8 cellular contexts compared by ENCODE assay signal in the genomic region with DNA sequence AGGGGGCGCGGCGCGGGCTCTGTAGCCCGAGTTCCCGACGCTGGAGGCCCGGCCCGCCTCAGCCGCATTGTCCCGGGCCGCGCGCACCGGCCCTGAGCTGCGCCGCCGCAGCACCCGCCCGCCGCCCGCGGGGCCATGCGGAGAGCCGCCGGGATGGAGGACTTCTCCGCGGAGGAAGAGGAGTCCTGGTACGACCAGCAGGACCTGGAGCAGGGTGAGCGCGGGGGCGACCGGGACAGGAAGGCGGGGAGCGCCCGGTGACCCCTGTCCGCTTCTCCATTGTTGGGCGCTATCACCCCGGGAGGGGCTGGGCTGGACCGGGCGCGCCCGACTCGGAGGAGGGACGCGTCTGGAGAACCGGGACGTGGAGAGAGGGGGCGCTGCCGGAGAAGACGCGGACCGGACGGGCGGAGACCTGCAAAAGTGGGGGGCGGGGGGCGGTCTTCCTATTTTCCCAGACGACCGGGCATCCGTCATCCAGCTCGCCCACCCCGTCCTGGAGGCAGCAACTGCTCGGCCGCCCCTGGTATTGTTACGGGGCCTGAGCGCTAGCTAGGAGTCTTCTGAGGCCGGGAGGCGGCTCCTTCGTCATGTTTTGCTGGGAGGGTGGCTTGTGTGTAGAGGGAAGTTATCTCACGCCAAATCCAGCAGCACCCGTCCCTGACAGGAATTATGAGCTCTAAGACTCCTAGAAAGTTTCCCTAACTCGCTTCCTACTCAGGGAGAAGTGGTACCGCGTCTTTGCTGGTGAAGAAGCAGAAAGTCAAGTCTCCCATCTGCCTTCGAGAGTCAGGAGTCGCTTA. TPM values are rescaled to one million over a fixed set of nuclear protein-coding genes. Genes with fewer than 3 reads are reported as not detected.
A peak's percentile ranks its signal among the peaks of the same experiment; 100 is the strongest.
DNase-seq lines count a peak whose midpoint lies in the region; ATAC-seq, FAIRE-seq and TF ChIP-seq lines count a peak whose summit lies in the region.

No MANE protein-coding gene starts in this region.

- H3K9ac ChIP-seq in duodenal mucosa (ENCODE audit: low read depth in 1 of 2, low read length in 2 of 2) (peak overlapping the region; percentile 82 to 93), HepG2 (ENCODE audit: insufficient read depth, low read depth, low read length) (peak overlapping the region; percentile 41; the same call in 1 of the 2 replicates)

- H2AFZ ChIP-seq in HepG2 (ENCODE audit: low read length), result no peak overlapping the region

- H3K4me2 ChIP-seq in HepG2 (ENCODE audit: low read depth, low read length), result peak overlapping the region; percentile 75

- H3K4me3 ChIP-seq in duodenal mucosa (ENCODE audit: low read depth in 1 of 2, low read length in 2 of 2) (peak overlapping the region; percentile 64 to 69), HepG2 (replicated peaks in 1 of 3; ENCODE audit: insufficient read depth in 1 of 3, low read depth in 2 of 3, low read length in 3 of 3) (peak overlapping the region; percentile 63 to 82 (median 80))

- H3K9me3 ChIP-seq in duodenal mucosa (ENCODE audit: control insufficient read depth in 1 of 2, low read length in 2 of 2) (no peaks in the 10 kb centered on the region), HepG2 (ENCODE audit: low read length) (no peaks in the 10 kb centered on the region)

- intact Hi-C loops in HepG2 (cut with micrococcal nuclease; ENCODE audit: unreplicated experiment), result loop anchor here (1.0 kb wide), 1 partner anchor 46 kb away; no protein-coding TSS in a partner anchor

- peak overlapping the region; percentile 71 to 90 (median 75) for H3K4me3 Mint-ChIP-seq in T-cell

- H3K27me3 ChIP-seq in duodenal mucosa (ENCODE audit: control insufficient read depth in 1 of 2, insufficient read depth in 2 of 2, low read length in 2 of 2) (no peaks in the 10 kb centered on the region), HepG2 (ENCODE audit: control insufficient read depth in 1 of 2, insufficient read depth in 2 of 2, low read length in 2 of 2) (peaks cover 0 to 9% of the 10 kb centered on the region in 2 experiments; a peak in 2 of 5 replicates)

- TF ChIP-seq CTCF in C4-2B (conservative IDR thresholded peaks at IDR 0.05), result peak; percentile 53
- TF ChIP-seq CTCF in HepG2 (CRISPR knock-in tag; IDR thresholded peaks at IDR 0.05), result peak; percentile 61

- WGBS in HepG2 (ENCODE audit: low lambda C conversion rate), result 9% methylated on average over 46 of the region's 76 CpGs

- H3K36me3 ChIP-seq in duodenal mucosa (ENCODE audit: control insufficient read depth in 1 of 2, insufficient read depth in 2 of 2, low read length in 2 of 2) (no peaks in the 10 kb centered on the region), HepG2 (replicated peaks in 1 of 2; ENCODE audit: control insufficient read depth in 1 of 2, insufficient read depth in 2 of 2, low read length in 2 of 2) (no peaks in the 10 kb centered on the region)

- no peaks in the 10 kb centered on the region for H4K20me1 ChIP-seq in HepG2 (ENCODE audit: insufficient read depth, low read length)

- CTCF ChIA-PET in T-cell (lab: Charles Lee) (interaction anchor here (1.0 to 3.0 kb wide), 5 partner anchors 16 to 184 kb away, joined by 3 to 17 read pairs (median 6); a partner anchor contains a TSS), HepG2 (lab: Yijun Ruan, JAX; ENCODE audit: low intra/inter-chr PET ratio, low total read pairs) (no interaction called here)

- TF ChIP-seq EP300 in HepG2 (IDR thresholded peaks at IDR 0.05; ENCODE audit: low read depth in 2 of 2, low read length in 2 of 2) (no peak), HepG2 (CRISPR knock-in tag; IDR thresholded peaks at IDR 0.05; ENCODE audit: borderline replicate concordance) (no peak)

- no peaks in the 10 kb centered on the region for H3K9me3 Mint-ChIP-seq in T-cell

- H3K36me3 Mint-ChIP-seq in T-cell, result no peaks in the 10 kb centered on the region

- no peak for FAIRE-seq in HepG2 (lab: Jason Lieb, UNC)

- H3K4me1 Mint-ChIP-seq in T-cell, result peaks cover 7 to 16% (median 10%) of the 10 kb centered on the region in 3 donors

- peak; percentile 76 for DNase-seq in HK-2 (ENCODE audit: unreplicated experiment)
- DNase-seq in T-cell, result peak in 5 of 34 experiments; percentile 7 to 23 (median 9)
- DNase-seq in HepG2 (ENCODE audit: low spot score), result no peak
- peak; percentile 39 for DNase-seq in stimulated activated CD8-positive, alpha-beta memory T cell treated with anti-CD3 and anti-CD28 coated beads, Interleukin-4, amount 100 ng/mL, for 48 hours
- no peak for DNase-seq in NK-92 treated with Interleukin-12 subunit alpha and Interleukin-12 subunit beta, amount 100 ng/mL, for 24 hours (lab: John Stamatoyannopoulos, UW)

- no peak for TF ChIP-seq RAD21 in HepG2 (CRISPR knock-in tag; IDR thresholded peaks at IDR 0.05)

- BruUV-seq in HepG2 (replicated peaks; lab: Mats Ljungman, UMichigan), result no TSS peak

- H3K27ac ChIP-seq in C4-2B (peak overlapping the region; percentile 84), duodenal mucosa (ENCODE audit: low read depth, low read length) (peak overlapping the region; percentile 76), HepG2 (ENCODE audit: extremely low read length, insufficient read depth, low read length) (no peak overlapping the region)

- POLR2A ChIA-PET in T-cell (lab: Charles Lee), result interaction anchor here in 1 of 2 donors (0.6 kb wide), 1 partner anchor 192 kb away, joined by 3 read pairs; no protein-coding TSS in a partner anchor
- POLR2A ChIA-PET in HepG2 (lab: Yijun Ruan, JAX), result interaction anchor here (1.0 to 3.7 kb wide), 10 partner anchors 9 to 143 kb away, joined by 3 to 50 read pairs (median 6); a partner anchor contains a TSS

- ATAC-seq in GM19372 (IDR thresholded peaks at IDR 0.05; ENCODE audit: low read depth, unreplicated experiment) (peak; percentile 47), T-cell (replicated peaks in 1 of 4) (peak; percentile 44 to 65 (median 61)), HepG2 (peak; percentile 72)

- no peaks in the 10 kb centered on the region for H3K79me2 ChIP-seq in HepG2 (ENCODE audit: insufficient read depth, low read length)

- in situ Hi-C loops in HepG2 (cut with HindIII; ENCODE audit: extremely low pct_ligation_motif_present, low pct_unique_long_range_greater_than_20kb), result no loop called here

- no peak overlapping the region for H3K27ac Mint-ChIP-seq in T-cell

- H3K4me1 ChIP-seq in duodenal mucosa (ENCODE audit: control insufficient read depth in 1 of 2, insufficient read depth in 2 of 2, low read length in 2 of 2) (peaks cover 46 to 57% of the 10 kb centered on the region in 2 donors), HepG2 (ENCODE audit: insufficient read depth, low read length) (peaks cover 51% of the 10 kb centered on the region)

- peaks cover 0 to 7% of the 10 kb centered on the region in 2 donors for H3K27me3 Mint-ChIP-seq in T-cell

- no peak for TF ChIP-seq POLR2A in HepG2 (IDR thresholded peaks at IDR 0.05; ENCODE audit: insufficient read depth in 1 of 2, low read depth in 2 of 2, low read length in 2 of 2)

RNA-seq across cellular contexts. Expression of a gene that starts 0.7 kb away (rescaled TPM):
- total RNA-seq in T-cell (under 1 TPM in 4 of 5 donors, not detected in 1; 0.12 to 0.29 (median 0.19) TPM), HepG2 (2016; rRNA removed; fragmentation: Illumina TruSeq; extraction: Trizol) (1.9 and 2.1 TPM in 2 replicates)
- 0.62 and 0.81 TPM in 2 replicates for total RNA-seq in HepG2 (2016; cell fraction: cytosol; rRNA removed; fragmentation: Illumina TruSeq; extraction: Trizol; ENCODE audit: low read depth)
- 1.8 and 2.1 TPM in 2 replicates for total RNA-seq in HepG2 (2016; cell fraction: insoluble cytoplasmic fraction; rRNA removed; fragmentation: Illumina TruSeq; extraction: Trizol)
- total RNA-seq in HepG2 (2016; cell fraction: membrane; rRNA removed; fragmentation: Illumina TruSeq; extraction: Trizol), result 2.5 and 2.7 TPM in 2 replicates
- total RNA-seq in HepG2 (2016; cell fraction: nucleus; rRNA removed; fragmentation: Illumina TruSeq; extraction: Trizol), result 1.7 TPM in 2 replicates
- polyA plus RNA-seq in HepG2 (2011; rRNA removed), result 1.9 and 2.1 TPM in 2 replicates
- 1.3 and 2.5 TPM in 2 replicates for polyA plus RNA-seq in HepG2 (2011; cell fraction: cytosol; rRNA removed)
- polyA plus RNA-seq in HepG2 (2011; cell fraction: nucleus; rRNA removed), result 3.2 and 3.4 TPM in 2 replicates
- 0.63 and 2.1 TPM in 2 replicates for polyA plus RNA-seq in HepG2 (2012)
- polyA plus RNA-seq in HepG2 (2016; cell fraction: cytosol; fragmentation: Illumina TruSeq; extraction: Trizol; ENCODE audit: low read depth), result 0.72 and 1.0 TPM in 2 replicates
- 2.8 and 3.4 TPM in 2 replicates for polyA plus RNA-seq in HepG2 (2016; cell fraction: insoluble cytoplasmic fraction; fragmentation: Illumina TruSeq; extraction: Trizol; ENCODE audit: low read depth)
- polyA plus RNA-seq in HepG2 (2016; cell fraction: membrane; fragmentation: Illumina TruSeq; extraction: Trizol; ENCODE audit: low read depth), result 2.1 and 2.5 TPM in 2 replicates
- 3.0 and 3.9 TPM in 2 replicates for polyA plus RNA-seq in HepG2 (2016; cell fraction: nucleus; fragmentation: Illumina TruSeq; extraction: Trizol; ENCODE audit: insufficient read depth, low read depth)
- polyA minus RNA-seq in HepG2 (2011; rRNA and poly(A)+ RNA removed; ENCODE audit: low replicate concordance), result 3.6 and 20.5 TPM in 2 replicates
- polyA minus RNA-seq in HepG2 (2011; cell fraction: cytosol; rRNA and poly(A)+ RNA removed), result 1.3 and 2.9 TPM in 2 replicates
- polyA minus RNA-seq in HepG2 (2011; cell fraction: nucleus; rRNA and poly(A)+ RNA removed), result 0.50 and 0.90 TPM in 2 replicates

RNA-seq across cellular contexts. Expression of a gene that starts 15.6 kb away (rescaled TPM):
- total RNA-seq in T-cell (10 to 100 TPM; 12.7 to 21.0 (median 14.5) TPM), HepG2 (2016; rRNA removed; fragmentation: Illumina TruSeq; extraction: Trizol) (1.7 and 2.1 TPM in 2 replicates)
- total RNA-seq in HepG2 (2016; cell fraction: cytosol; rRNA removed; fragmentation: Illumina TruSeq; extraction: Trizol; ENCODE audit: low read depth), result 0.53 TPM in 1 of 2 replicates, not detected in the other
- total RNA-seq in HepG2 (2016; cell fraction: insoluble cytoplasmic fraction; rRNA removed; fragmentation: Illumina TruSeq; extraction: Trizol), result 1.7 and 2.0 TPM in 2 replicates
- total RNA-seq in HepG2 (2016; cell fraction: membrane; rRNA removed; fragmentation: Illumina TruSeq; extraction: Trizol), result 0.48 and 1.1 TPM in 2 replicates
- 1.4 and 3.5 TPM in 2 replicates for total RNA-seq in HepG2 (2016; cell fraction: nucleus; rRNA removed; fragmentation: Illumina TruSeq; extraction: Trizol)
- polyA plus RNA-seq in HepG2 (2011; rRNA removed), result 10.6 and 17.1 TPM in 2 replicates
- polyA plus RNA-seq in HepG2 (2011; cell fraction: cytosol; rRNA removed), result 3.8 and 4.4 TPM in 2 replicates
- 65.2 and 76.6 TPM in 2 replicates for polyA plus RNA-seq in HepG2 (2011; cell fraction: nucleus; rRNA removed)
- polyA plus RNA-seq in HepG2 (2012), result 6.0 and 18.4 TPM in 2 replicates
- polyA plus RNA-seq in HepG2 (2016; cell fraction: cytosol; fragmentation: Illumina TruSeq; extraction: Trizol; ENCODE audit: low read depth), result 0.52 and 0.83 TPM in 2 replicates
- polyA plus RNA-seq in HepG2 (2016; cell fraction: insoluble cytoplasmic fraction; fragmentation: Illumina TruSeq; extraction: Trizol; ENCODE audit: low read depth), result 2.4 and 3.5 TPM in 2 replicates
- 1.6 and 1.8 TPM in 2 replicates for polyA plus RNA-seq in HepG2 (2016; cell fraction: membrane; fragmentation: Illumina TruSeq; extraction: Trizol; ENCODE audit: low read depth)
- 6.5 and 7.2 TPM in 2 replicates for polyA plus RNA-seq in HepG2 (2016; cell fraction: nucleus; fragmentation: Illumina TruSeq; extraction: Trizol; ENCODE audit: insufficient read depth, low read depth)
- 0.19 and 15.2 TPM in 2 replicates for polyA minus RNA-seq in HepG2 (2011; rRNA and poly(A)+ RNA removed; ENCODE audit: low replicate concordance)
- polyA minus RNA-seq in HepG2 (2011; cell fraction: cytosol; rRNA and poly(A)+ RNA removed), result 2.5 and 3.1 TPM in 2 replicates
- 8.4 and 9.3 TPM in 2 replicates for polyA minus RNA-seq in HepG2 (2011; cell fraction: nucleus; rRNA and poly(A)+ RNA removed)

RNA-seq across cellular contexts. Expression of a gene that starts 24.4 kb away (rescaled TPM):
- total RNA-seq in T-cell, result 10 to 100 TPM; 15.6 to 30.6 (median 26.6) TPM
- 68.9 and 101 TPM in 2 replicates for total RNA-seq in HepG2 (2016; rRNA removed; fragmentation: Illumina TruSeq; extraction: Trizol)
- total RNA-seq in HepG2 (2016; cell fraction: cytosol; rRNA removed; fragmentation: Illumina TruSeq; extraction: Trizol; ENCODE audit: low read depth), result 22.8 and 26.1 TPM in 2 replicates
- 68.9 and 107 TPM in 2 replicates for total RNA-seq in HepG2 (2016; cell fraction: insoluble cytoplasmic fraction; rRNA removed; fragmentation: Illumina TruSeq; extraction: Trizol)
- total RNA-seq in HepG2 (2016; cell fraction: membrane; rRNA removed; fragmentation: Illumina TruSeq; extraction: Trizol), result 25.3 and 26.8 TPM in 2 replicates
- 19.6 and 20.1 TPM in 2 replicates for total RNA-seq in HepG2 (2016; cell fraction: nucleus; rRNA removed; fragmentation: Illumina TruSeq; extraction: Trizol)
- polyA plus RNA-seq in HepG2 (2011; rRNA removed), result 39.7 and 44.9 TPM in 2 replicates
- polyA plus RNA-seq in HepG2 (2011; cell fraction: cytosol; rRNA removed), result 48.5 and 51.2 TPM in 2 replicates
- 12.5 and 12.9 TPM in 2 replicates for polyA plus RNA-seq in HepG2 (2011; cell fraction: nucleus; rRNA removed)
- 31.5 and 33.0 TPM in 2 replicates for polyA plus RNA-seq in HepG2 (2012)
- 17.5 and 19.1 TPM in 2 replicates for polyA plus RNA-seq in HepG2 (2016; cell fraction: cytosol; fragmentation: Illumina TruSeq; extraction: Trizol; ENCODE audit: low read depth)
- polyA plus RNA-seq in HepG2 (2016; cell fraction: insoluble cytoplasmic fraction; fragmentation: Illumina TruSeq; extraction: Trizol; ENCODE audit: low read depth), result 94.5 and 112 TPM in 2 replicates
- 18.1 and 20.4 TPM in 2 replicates for polyA plus RNA-seq in HepG2 (2016; cell fraction: membrane; fragmentation: Illumina TruSeq; extraction: Trizol; ENCODE audit: low read depth)
- polyA plus RNA-seq in HepG2 (2016; cell fraction: nucleus; fragmentation: Illumina TruSeq; extraction: Trizol; ENCODE audit: insufficient read depth, low read depth), result 39.1 and 44.7 TPM in 2 replicates
- 22.4 and 24.3 TPM in 2 replicates for polyA minus RNA-seq in HepG2 (2011; rRNA and poly(A)+ RNA removed; ENCODE audit: low replicate concordance)
- polyA minus RNA-seq in HepG2 (2011; cell fraction: cytosol; rRNA and poly(A)+ RNA removed), result 14.2 and 15.5 TPM in 2 replicates
- 6.1 and 8.4 TPM in 2 replicates for polyA minus RNA-seq in HepG2 (2011; cell fraction: nucleus; rRNA and poly(A)+ RNA removed)

RNA-seq across cellular contexts. Expression of a gene that starts 52.4 kb away (rescaled TPM):
- not detected for total RNA-seq in T-cell
- total RNA-seq in HepG2 (2016; rRNA removed; fragmentation: Illumina TruSeq; extraction: Trizol), result not detected in 2 replicates
- not detected in 2 replicates for total RNA-seq in HepG2 (2016; cell fraction: cytosol; rRNA removed; fragmentation: Illumina TruSeq; extraction: Trizol; ENCODE audit: low read depth)
- total RNA-seq in HepG2 (2016; cell fraction: insoluble cytoplasmic fraction; rRNA removed; fragmentation: Illumina TruSeq; extraction: Trizol), result not detected in 2 replicates
- not detected in 2 replicates for total RNA-seq in HepG2 (2016; cell fraction: membrane; rRNA removed; fragmentation: Illumina TruSeq; extraction: Trizol)
- not detected in 2 replicates for total RNA-seq in HepG2 (2016; cell fraction: nucleus; rRNA removed; fragmentation: Illumina TruSeq; extraction: Trizol)
- polyA plus RNA-seq in HepG2 (2011; rRNA removed), result not detected in 2 replicates
- not detected in 2 replicates for polyA plus RNA-seq in HepG2 (2011; cell fraction: cytosol; rRNA removed)
- polyA plus RNA-seq in HepG2 (2011; cell fraction: nucleus; rRNA removed), result not detected in 2 replicates
- not detected in 2 replicates for polyA plus RNA-seq in HepG2 (2012)
- polyA plus RNA-seq in HepG2 (2016; cell fraction: cytosol; fragmentation: Illumina TruSeq; extraction: Trizol; ENCODE audit: low read depth), result not detected in 2 replicates
- not detected in 2 replicates for polyA plus RNA-seq in HepG2 (2016; cell fraction: insoluble cytoplasmic fraction; fragmentation: Illumina TruSeq; extraction: Trizol; ENCODE audit: low read depth)
- not detected in 2 replicates for polyA plus RNA-seq in HepG2 (2016; cell fraction: membrane; fragmentation: Illumina TruSeq; extraction: Trizol; ENCODE audit: low read depth)
- polyA plus RNA-seq in HepG2 (2016; cell fraction: nucleus; fragmentation: Illumina TruSeq; extraction: Trizol; ENCODE audit: insufficient read depth, low read depth), result not detected in 2 replicates
- polyA minus RNA-seq in HepG2 (2011; rRNA and poly(A)+ RNA removed; ENCODE audit: low replicate concordance), result not detected in 2 replicates
- not detected in 2 replicates for polyA minus RNA-seq in HepG2 (2011; cell fraction: cytosol; rRNA and poly(A)+ RNA removed)
- not detected in 2 replicates for polyA minus RNA-seq in HepG2 (2011; cell fraction: nucleus; rRNA and poly(A)+ RNA removed)

RNA-seq across cellular contexts. Expression of a gene that starts 58.7 kb away (rescaled TPM):
- total RNA-seq in T-cell (100 to 1,000 TPM; 115 to 170 (median 139) TPM), HepG2 (2016; rRNA removed; fragmentation: Illumina TruSeq; extraction: Trizol) (428 and 565 TPM in 2 replicates)
- total RNA-seq in HepG2 (2016; cell fraction: cytosol; rRNA removed; fragmentation: Illumina TruSeq; extraction: Trizol; ENCODE audit: low read depth), result 145 and 147 TPM in 2 replicates
- 423 and 597 TPM in 2 replicates for total RNA-seq in HepG2 (2016; cell fraction: insoluble cytoplasmic fraction; rRNA removed; fragmentation: Illumina TruSeq; extraction: Trizol)
- 127 and 132 TPM in 2 replicates for total RNA-seq in HepG2 (2016; cell fraction: membrane; rRNA removed; fragmentation: Illumina TruSeq; extraction: Trizol)
- 130 and 138 TPM in 2 replicates for total RNA-seq in HepG2 (2016; cell fraction: nucleus; rRNA removed; fragmentation: Illumina TruSeq; extraction: Trizol)
- polyA plus RNA-seq in HepG2 (2011; rRNA removed), result 151 and 158 TPM in 2 replicates
- 234 and 269 TPM in 2 replicates for polyA plus RNA-seq in HepG2 (2011; cell fraction: cytosol; rRNA removed)
- 56.2 and 75.0 TPM in 2 replicates for polyA plus RNA-seq in HepG2 (2011; cell fraction: nucleus; rRNA removed)
- polyA plus RNA-seq in HepG2 (2012), result 326 and 491 TPM in 2 replicates
- polyA plus RNA-seq in HepG2 (2016; cell fraction: cytosol; fragmentation: Illumina TruSeq; extraction: Trizol; ENCODE audit: low read depth), result 154 and 165 TPM in 2 replicates
- polyA plus RNA-seq in HepG2 (2016; cell fraction: insoluble cytoplasmic fraction; fragmentation: Illumina TruSeq; extraction: Trizol; ENCODE audit: low read depth), result 570 and 628 TPM in 2 replicates
- polyA plus RNA-seq in HepG2 (2016; cell fraction: membrane; fragmentation: Illumina TruSeq; extraction: Trizol; ENCODE audit: low read depth), result 119 and 124 TPM in 2 replicates
- 239 and 245 TPM in 2 replicates for polyA plus RNA-seq in HepG2 (2016; cell fraction: nucleus; fragmentation: Illumina TruSeq; extraction: Trizol; ENCODE audit: insufficient read depth, low read depth)
- polyA minus RNA-seq in HepG2 (2011; rRNA and poly(A)+ RNA removed; ENCODE audit: low replicate concordance), result 144 and 283 TPM in 2 replicates
- polyA minus RNA-seq in HepG2 (2011; cell fraction: cytosol; rRNA and poly(A)+ RNA removed), result 85.5 and 89.1 TPM in 2 replicates
- polyA minus RNA-seq in HepG2 (2011; cell fraction: nucleus; rRNA and poly(A)+ RNA removed), result 33.7 and 56.1 TPM in 2 replicates

Comparison
In these comparisons a context has a peak if more than half of its experiments do, and no peak if none do; other contexts are left out.
1. DNase-seq: peak in HK-2 (single experiment) and stimulated activated CD8-positive, alpha-beta memory T cell treated with anti-CD3 and anti-CD28 coated beads, Interleukin-4, amount 100 ng/mL, for 48 hours (single experiment); none in HepG2 (single experiment) and NK-92 treated with Interleukin-12 subunit alpha and Interleukin-12 subunit beta, amount 100 ng/mL, for 24 hours (single experiment).
2. Peak in every context shown above with its lines, with median percentiles within 50 percentile points of each other: ATAC-seq.